ENCODE assay signal across 10 cellular contexts in the genomic region with DNA sequence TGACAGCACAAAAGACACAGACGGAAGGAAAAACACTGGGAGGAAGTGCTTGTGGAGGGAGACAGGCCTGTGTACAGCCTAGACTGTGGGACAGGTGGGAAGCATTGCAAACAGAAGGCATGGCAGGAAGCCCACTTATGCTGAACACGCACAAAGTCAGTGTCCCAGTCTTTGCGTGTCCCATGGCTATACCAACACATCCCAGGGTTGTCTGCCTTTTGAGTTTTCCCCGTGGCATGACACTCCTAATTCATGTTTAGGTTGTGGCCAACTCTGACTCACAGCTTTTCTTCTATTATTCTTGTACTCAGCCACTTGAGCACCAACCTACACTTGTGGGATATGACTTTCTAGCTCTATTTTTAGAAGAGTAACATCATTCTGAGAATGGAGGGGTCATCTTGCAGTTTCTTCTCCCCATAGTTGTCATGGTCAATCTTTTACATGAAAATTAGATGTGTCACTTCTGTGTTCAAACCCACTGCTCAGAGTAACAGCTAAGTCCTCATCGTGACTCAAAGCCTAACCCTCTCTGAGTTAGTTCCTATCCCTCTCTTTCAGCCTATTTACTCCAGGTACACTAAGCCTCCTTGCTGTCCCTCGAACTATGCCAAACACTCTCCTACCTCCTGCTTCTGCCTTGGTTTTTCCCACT. TPM values are rescaled to one million over a fixed set of nuclear protein-coding genes. Genes with fewer than 3 reads are reported as not detected.
A peak's percentile ranks its signal among the peaks of the same experiment; 100 is the strongest.
DNase-seq lines count a peak whose midpoint lies in the region; ATAC-seq and TF ChIP-seq lines count a peak whose summit lies in the region.
"Had no signal": no experiment of that assay in that cellular context is flagged by ENCODE, and none has a peak within 500 bp of the region (broad histone marks: within the 10 kb centered on the region; RNA-seq: fewer than 3 reads in every experiment).

No MANE protein-coding gene starts in this region.

- no peak overlapping the region for H3K4me2 ChIP-seq in trophoblast cell (ENCODE audit: low read length)

- no peaks in the 10 kb centered on the region for H3K79me2 ChIP-seq in trophoblast cell (ENCODE audit: control insufficient read depth, insufficient read depth, low read length, poor library complexity)

- DNase-seq in AG08395 (ENCODE audit: low spot score) = peak; percentile 7
- peak; percentile 31 for DNase-seq in RPMI7951 (ENCODE audit: low read depth)
- no peak for DNase-seq in right atrium auricular region (ENCODE audit: low spot score)
- no peak for DNase-seq in trophoblast cell
- DNase-seq in transverse colon = no peak
- DNase-seq in NCI-H226 = no peak
- DNase-seq: heart right ventricle had no signal

- no peak overlapping the region for H4K12ac ChIP-seq in trophoblast cell (ENCODE audit: low read depth, low read length)

- H3K79me1 ChIP-seq in trophoblast cell (ENCODE audit: low read length) = no peaks in the 10 kb centered on the region

- no peak overlapping the region for H2BK120ac ChIP-seq in trophoblast cell (ENCODE audit: insufficient read depth, low read length, poor library complexity)

- no peak overlapping the region for H3K4ac ChIP-seq in trophoblast cell (ENCODE audit: low read depth, low read length)

- no peak overlapping the region for H3K14ac ChIP-seq in trophoblast cell (ENCODE audit: low read length)

- no peak overlapping the region for H3K4me3 ChIP-seq in right atrium auricular region
- no peak overlapping the region for H3K4me3 ChIP-seq in trophoblast cell (ENCODE audit: low read depth, low read length)
- H3K4me3 ChIP-seq in transverse colon = no peak overlapping the region
- H3K4me3 ChIP-seq: heart right ventricle had no signal

- H2BK12ac ChIP-seq in trophoblast cell (ENCODE audit: low read length) = no peak overlapping the region

- no peak overlapping the region for H2AK5ac ChIP-seq in trophoblast cell (ENCODE audit: low read length)

- H3K27me3 ChIP-seq in right atrium auricular region = no peaks in the 10 kb centered on the region
- H3K27me3 ChIP-seq in trophoblast cell (ENCODE audit: insufficient read depth, low read length) = no peaks in the 10 kb centered on the region
- no peaks in the 10 kb centered on the region for H3K27me3 ChIP-seq in transverse colon
- H3K27me3 ChIP-seq: heart right ventricle had no signal

- H4K91ac ChIP-seq in trophoblast cell (ENCODE audit: low read depth, low read length) = no peak overlapping the region

- no peaks in the 10 kb centered on the region for H3K36me3 ChIP-seq in right atrium auricular region
- H3K36me3 ChIP-seq in trophoblast cell (ENCODE audit: control insufficient read depth in 1 of 2, insufficient read depth in 2 of 2, low read length in 2 of 2) = no peaks in the 10 kb centered on the region
- no peaks in the 10 kb centered on the region for H3K36me3 ChIP-seq in transverse colon
- H3K36me3 ChIP-seq: heart right ventricle had no signal

- TF ChIP-seq EP300 in transverse colon (IDR thresholded peaks at IDR 0.05; ENCODE audit: low read depth) = no peak

- no peak for TF ChIP-seq POLR2A in transverse colon (IDR thresholded peaks at IDR 0.05)

- in situ Hi-C loops in transverse colon (cut with MboI; ENCODE audit: low pct_ligation_motif_present in 1 of 4, low pct_unique_long_range_greater_than_20kb in 1 of 4, low sequenced_read_pairs in 3 of 4) = no loop called here

- no peak for TF ChIP-seq CTCF in right atrium auricular region (IDR thresholded peaks at IDR 0.05)
- no peak for TF ChIP-seq CTCF in transverse colon (IDR thresholded peaks at IDR 0.05)

- no CpG with 5 or more reads among the region's 6 CpGs for WGBS in trophoblast cell (ENCODE audit: extremely low coverage, insufficient coverage, insufficient read length)
- WGBS in transverse colon (ENCODE audit: low coverage in 1 of 2), 2 donors = 50 to 67% methylated on average over 2 to 6 of the region's 6 CpGs

- no peak overlapping the region for H3K23ac ChIP-seq in trophoblast cell (ENCODE audit: low read length)

- H3K27ac ChIP-seq in right atrium auricular region (no peak overlapping the region), trophoblast cell (ENCODE audit: low read depth, low read length) (no peak overlapping the region), transverse colon (no peak overlapping the region)
- H3K27ac ChIP-seq: heart right ventricle had no signal

- H4K8ac ChIP-seq in trophoblast cell (ENCODE audit: low read depth, low read length) = no peak overlapping the region

- intact Hi-C loops in transverse colon (cut with DNase I; ENCODE audit: low total_unique reads) = no loop called here

- H3K4me1 ChIP-seq in right atrium auricular region (no peaks in the 10 kb centered on the region), trophoblast cell (ENCODE audit: control insufficient read depth in 1 of 2, insufficient read depth in 2 of 2, low read length in 2 of 2) (no peaks in the 10 kb centered on the region), transverse colon (peaks cover 0 to 24% (median 17%) of the 10 kb centered on the region in 4 donors)

- no peak overlapping the region for H2AFZ ChIP-seq in trophoblast cell (ENCODE audit: insufficient read depth, low read length, poor library complexity)

- no peak overlapping the region for H3K9ac ChIP-seq in trophoblast cell (ENCODE audit: low read length)

- H3K18ac ChIP-seq in trophoblast cell (ENCODE audit: low read length) = no peak overlapping the region

- ATAC-seq in GM19023 (IDR thresholded peaks at IDR 0.05; ENCODE audit: unreplicated experiment) (peak; percentile 78), HG02840 (IDR thresholded peaks at IDR 0.05; ENCODE audit: low FRiP score, unreplicated experiment) (peak; percentile 77)

- H2BK5ac ChIP-seq in trophoblast cell (ENCODE audit: low read depth, low read length, poor library complexity) = no peak overlapping the region

- H3K9me3 ChIP-seq in right atrium auricular region = no peaks in the 10 kb centered on the region
- H3K9me3 ChIP-seq in trophoblast cell (ENCODE audit: insufficient read depth, low read depth, low read length) = peaks cover 6% of the 10 kb centered on the region
- H3K9me3 ChIP-seq in transverse colon = no peaks in the 10 kb centered on the region
- H3K9me3 ChIP-seq: heart right ventricle had no signal

RNA-seq across cellular contexts. Expression of gene JPH4, which starts 27.5 kb away (rescaled TPM):
- total RNA-seq in RPMI7951 (2014; rRNA removed; shearing (Covaris generic)) = under 0.01 TPM in 1 of 2 replicates, not detected in the other
- total RNA-seq in right atrium auricular region (under 1 TPM in 1 of 2 donors, not detected in 1; 0.39 TPM), transverse colon (under 1 TPM in 2 of 4 donors, not detected in 2; 0.27 to 0.48 TPM)
- polyA plus RNA-seq in trophoblast cell (2013) = 0.03 TPM in 1 of 2 replicates, not detected in the other
- total RNA-seq: progenitor cell of endocrine pancreas had no signal

RNA-seq across cellular contexts. Expression of gene DHRS2, which starts 30.1 kb away (rescaled TPM):
- total RNA-seq in RPMI7951 (2014; rRNA removed; shearing (Covaris generic)) = 7.1 and 8.7 TPM in 2 replicates
- total RNA-seq in right atrium auricular region (not detected), transverse colon (not detected)
- 13.6 and 14.0 TPM in 2 replicates for polyA plus RNA-seq in trophoblast cell (2013)
- total RNA-seq: heart right ventricle had no signal

RNA-seq across cellular contexts. Expression of gene AP1G2, which starts 38.5 kb away (rescaled TPM):
- 7.5 and 7.8 TPM in 2 replicates for total RNA-seq in RPMI7951 (2014; rRNA removed; shearing (Covaris generic))
- total RNA-seq in right atrium auricular region (10 to 100 TPM in 1 of 2 donors, 1 to 10 TPM in 1; 6.6 to 18.8 TPM), transverse colon (100 to 1,000 TPM; 163 to 508 (median 237) TPM)
- polyA plus RNA-seq in trophoblast cell (2013) = 91.9 and 92.6 TPM in 2 replicates

RNA-seq across cellular contexts. Expression of gene THTPA, which starts 50.0 kb away (rescaled TPM):
- total RNA-seq in RPMI7951 (2014; rRNA removed; shearing (Covaris generic)) = 8.4 and 12.4 TPM in 2 replicates
- total RNA-seq in right atrium auricular region (10 to 100 TPM; 22.6 to 27.3 TPM), transverse colon (10 to 100 TPM in 3 of 4 donors, 1 to 10 TPM in 1; 6.8 to 34.0 (median 26.0) TPM)
- 2.4 and 2.5 TPM in 2 replicates for polyA plus RNA-seq in trophoblast cell (2013)

RNA-seq across cellular contexts. Expression of gene ZFHX2, which starts 54.5 kb away (rescaled TPM):
- not detected in 2 replicates for total RNA-seq in RPMI7951 (2014; rRNA removed; shearing (Covaris generic))
- under 1 TPM; 0.59 to 0.85 TPM for total RNA-seq in right atrium auricular region
- 1.1 and 1.2 TPM in 2 replicates for polyA plus RNA-seq in trophoblast cell (2013)
- total RNA-seq in transverse colon = 1 to 10 TPM in 1 of 4 donors, under 1 TPM in 3; 0.20 to 1.1 (median 0.68) TPM

Comparison
In these comparisons a context has a peak if more than half of its experiments do, and no peak if none do; other contexts are left out.
1. DNase-seq: peak in AG08395 (single experiment) and RPMI7951 (single experiment); none in right atrium auricular region (single experiment), trophoblast cell (0 of 2), transverse colon (single experiment) and NCI-H226 (single experiment).
2. RNA of gene AP1G2, which starts 38.5 kb away (total RNA-seq): 163 to 508 TPM in transverse colon; 6.6 to 18.8 TPM in right atrium auricular region and 7.5 to 7.8 TPM in RPMI7951; every median in the first group is over 4 times any median in the second.